ENCODE assay signal across 25 cellular contexts in genomic region chr5:83924891-83925290, GRCh38.
A peak's percentile ranks its signal among the peaks of the same experiment; 100 is the strongest.
DNase-seq lines count a peak whose midpoint lies in the region; ATAC-seq and TF ChIP-seq lines count a peak whose summit lies in the region.
"Had no signal": no experiment of that assay in that cellular context is flagged by ENCODE, and none has a peak within 500 bp of the region (broad histone marks: within the 10 kb centered on the region; RNA-seq: fewer than 3 reads in every experiment).

No MANE protein-coding gene starts in this region.

- H3K4me3 ChIP-seq in mammary epithelial cell (replicated peaks in 1 of 3; ENCODE audit: insufficient read depth in 1 of 3, low read depth in 2 of 3, low read length in 3 of 3): no peak overlapping the region
- H3K4me3 ChIP-seq in fibroblast of the aortic adventitia (ENCODE audit: low read depth, low read length): no peak overlapping the region
- H3K4me3 ChIP-seq: Peyer's patch, spleen, stomach, upper lobe of right lung had no signal

- 44% methylated on average over 3 of the region's 3 CpGs for WGBS in mammary epithelial cell (ENCODE audit: low coverage, missing lambda C conversion rate)

- TF ChIP-seq CTCF in mammary epithelial cell (conservative IDR thresholded peaks at IDR 0.05 in 1 of 2, IDR thresholded peaks at IDR 0.05 in 1 of 2; ENCODE audit: extremely low read depth in 1 of 2, insufficient read depth in 1 of 2, low read depth in 1 of 2, low read length in 2 of 2): no peak
- TF ChIP-seq CTCF in MCF 10A (IDR thresholded peaks at IDR 0.05; ENCODE audit: unreplicated experiment): no peak
- TF ChIP-seq CTCF in fibroblast of the aortic adventitia (IDR thresholded peaks at IDR 0.05; ENCODE audit: insufficient read depth, low read length): no peak

- in situ Hi-C loops in mammary epithelial cell (cut with MboI; ENCODE audit: low sequenced_read_pairs in 2 of 2): no loop called here

- H3K9me3 ChIP-seq in mammary epithelial cell (replicated peaks; ENCODE audit: insufficient read depth, low read length): no peaks in the 10 kb centered on the region
- H3K9me3 ChIP-seq: neutrophil, upper lobe of right lung had no signal

- DNase-seq in mammary epithelial cell (peak; percentile 48), MCF 10A (ENCODE audit: unreplicated experiment) (no peak), SW480 (ENCODE audit: low spot score) (peak; percentile 5), fibroblast of the aortic adventitia (ENCODE audit: low read depth) (peak; percentile 75), head of caudate nucleus (no peak), GF-D8 (lab: John Stamatoyannopoulos, UW) (no peak)
- no peak for DNase-seq in activated naive CD4-positive, alpha-beta T cell treated with anti-CD3 and anti-CD28 coated beads, Interleukin-2, amount 50 U/mL, for 72 hours (ENCODE audit: low spot score in 2 of 2)
- DNase-seq: activated CD4-positive, alpha-beta T cell treated with anti-CD3 and anti-CD28 coated beads for 1 hour; activated CD8-positive, alpha-beta memory T cell treated with anti-CD3 and anti-CD28 coated beads for 24 hours; activated naive CD4-positive, alpha-beta T cell treated with anti-CD3 and anti-CD28 coated beads, Interleukin-2, amount 10 ng/mL, durations not matched to agents 7 days and 5 days; activated T-cell treated with anti-CD3 and anti-CD28 coated beads, Interleukin-2, amount 50 U/mL, for 4 hours; endodermal cell; GOT3; immature natural killer cell; KBM-7; NCI-H2029 treated with DMSO at 0.1 percent for 48 hours; NK-92 treated with Interleukin-12 subunit alpha and Interleukin-12 subunit beta, amount 100 ng/mL, for 24 hours; Peyer's patch; spleen; stimulated activated CD4-positive, alpha-beta T cell treated with anti-CD3 and anti-CD28 coated beads, Interleukin-4, amount 100 ng/mL, for 24 hours; stomach; upper lobe of right lung had no signal

- POLR2A ChIA-PET in MCF 10A (lab: Yijun Ruan, JAX): no interaction called here

- H3K79me2 ChIP-seq in mammary epithelial cell (ENCODE audit: insufficient read depth, low read length): no peaks in the 10 kb centered on the region

- H3K27ac Mint-ChIP-seq in MCF 10A (ENCODE audit: low read depth, unreplicated experiment): no peak overlapping the region
- H3K27ac Mint-ChIP-seq in activated naive CD4-positive, alpha-beta T cell treated with anti-CD3 and anti-CD28 coated beads, Interleukin-2, amount 50 U/mL, for 72 hours: no peak overlapping the region
- H3K27ac Mint-ChIP-seq in stimulated activated memory B cell treated with anti-CD40 and anti-IgM and Interleukin-4, amounts not matched to agents 10 μg/mL and 1 μg/mL and 100 μg/mL, for 72 hours: no peak overlapping the region
- H3K27ac Mint-ChIP-seq: activated naive CD4-positive, alpha-beta T cell treated with anti-CD3 and anti-CD28 coated beads, Interleukin-2, amount 10 ng/mL, durations not matched to agents 7 days and 5 days; immature natural killer cell had no signal

- no peak for ATAC-seq in activated naive CD4-positive, alpha-beta T cell treated with anti-CD3 and anti-CD28 coated beads, Interleukin-2, amount 50 U/mL, for 72 hours
- no peak for ATAC-seq in stimulated activated memory B cell treated with anti-CD40 and anti-IgM and Interleukin-4, amounts not matched to agents 10 μg/mL and 1 μg/mL and 100 μg/mL, for 72 hours
- ATAC-seq: activated T-cell treated with anti-CD3 and anti-CD28 coated beads, Interleukin-2, amount 50 U/mL, for 4 hours; upper lobe of right lung had no signal

- intact Hi-C loops in mammary epithelial cell (cut with micrococcal nuclease) (no loop called here), MCF 10A (cut with micrococcal nuclease) (no loop called here), head of caudate nucleus (cut with DNase I) (loop anchor here (10.0 kb wide), 1 partner anchor 460 kb away; the partner anchor contains the start of gene EDIL3)

- H3K4me1 ChIP-seq in mammary epithelial cell (ENCODE audit: insufficient read depth, low read length): peaks cover 32% of the 10 kb centered on the region
- H3K4me1 ChIP-seq: Peyer's patch, spleen, stomach had no signal

- peaks cover 4% of the 10 kb centered on the region for H3K4me1 Mint-ChIP-seq in MCF 10A (ENCODE audit: insufficient read depth, unreplicated experiment)
- H3K4me1 Mint-ChIP-seq in stimulated activated memory B cell treated with anti-CD40 and anti-IgM and Interleukin-4, amounts not matched to agents 10 μg/mL and 1 μg/mL and 100 μg/mL, for 72 hours: no peaks in the 10 kb centered on the region
- H3K4me1 Mint-ChIP-seq: activated naive CD4-positive, alpha-beta T cell treated with anti-CD3 and anti-CD28 coated beads, Interleukin-2, amount 10 ng/mL, durations not matched to agents 7 days and 5 days; immature natural killer cell had no signal

- no peaks in the 10 kb centered on the region for H3K36me3 Mint-ChIP-seq in MCF 10A (ENCODE audit: insufficient read depth, unreplicated experiment)
- H3K36me3 Mint-ChIP-seq in activated naive CD4-positive, alpha-beta T cell treated with anti-CD3 and anti-CD28 coated beads, Interleukin-2, amount 50 U/mL, for 72 hours: no peaks in the 10 kb centered on the region
- no peaks in the 10 kb centered on the region for H3K36me3 Mint-ChIP-seq in stimulated activated memory B cell treated with anti-CD40 and anti-IgM and Interleukin-4, amounts not matched to agents 10 μg/mL and 1 μg/mL and 100 μg/mL, for 72 hours
- H3K36me3 Mint-ChIP-seq: activated naive CD4-positive, alpha-beta T cell treated with anti-CD3 and anti-CD28 coated beads, Interleukin-2, amount 10 ng/mL, durations not matched to agents 7 days and 5 days; immature natural killer cell had no signal

- CTCF ChIA-PET in mammary epithelial cell (lab: Charles Lee; ENCODE audit: low non-redundant PET) (interaction anchor here (0.6 kb wide), 1 partner anchor 874 kb away, joined by 3 read pairs; no protein-coding TSS in a partner anchor), MCF 10A (lab: Yijun Ruan, JAX) (interaction anchor here (1.2 kb wide), 1 partner anchor 11 kb away, joined by 4 read pairs; no protein-coding TSS in a partner anchor)

- H4K20me1 ChIP-seq in mammary epithelial cell (ENCODE audit: insufficient read depth, low read length): no peaks in the 10 kb centered on the region

- peak overlapping the region; percentile 58 for H3K4me2 ChIP-seq in mammary epithelial cell (ENCODE audit: insufficient read depth, low read depth, low read length)

- BruUV-seq in mammary epithelial cell (replicated peaks; lab: Mats Ljungman, UMichigan) (no TSS peak), MCF 10A (replicated peaks; lab: Mats Ljungman, UMichigan) (no TSS peak)

- no peaks in the 10 kb centered on the region for H3K36me3 ChIP-seq in mammary epithelial cell (ENCODE audit: insufficient read depth, low read length)
- H3K36me3 ChIP-seq: neutrophil, Peyer's patch, spleen, stomach, upper lobe of right lung had no signal

- H2AFZ ChIP-seq in mammary epithelial cell (ENCODE audit: low read depth, low read length): peak overlapping the region; percentile 47

- dilution Hi-C loops in mammary epithelial cell (cut with HindIII; ENCODE audit: low sequenced_read_pairs): no loop called here

- H3K27ac ChIP-seq in mammary epithelial cell (ENCODE audit: insufficient read depth, low read depth, low read length): peak overlapping the region; percentile 55
- H3K27ac ChIP-seq: 22Rv1, neutrophil, Peyer's patch, spleen, stomach, upper lobe of right lung had no signal

- no peaks in the 10 kb centered on the region for H3K9me3 Mint-ChIP-seq in MCF 10A (ENCODE audit: unreplicated experiment)
- H3K9me3 Mint-ChIP-seq in activated naive CD4-positive, alpha-beta T cell treated with anti-CD3 and anti-CD28 coated beads, Interleukin-2, amount 50 U/mL, for 72 hours: no peaks in the 10 kb centered on the region
- peaks cover 4% of the 10 kb centered on the region for H3K9me3 Mint-ChIP-seq in stimulated activated memory B cell treated with anti-CD40 and anti-IgM and Interleukin-4, amounts not matched to agents 10 μg/mL and 1 μg/mL and 100 μg/mL, for 72 hours
- H3K9me3 Mint-ChIP-seq: activated naive CD4-positive, alpha-beta T cell treated with anti-CD3 and anti-CD28 coated beads, Interleukin-2, amount 10 ng/mL, durations not matched to agents 7 days and 5 days; activated T-cell treated with anti-CD3 and anti-CD28 coated beads, Interleukin-2, amount 50 U/mL, for 4 hours had no signal

- no peaks in the 10 kb centered on the region for H3K27me3 ChIP-seq in mammary epithelial cell (ENCODE audit: insufficient read depth, low read length)
- H3K27me3 ChIP-seq: neutrophil, Peyer's patch, spleen, stomach, upper lobe of right lung had no signal

- H3K27me3 Mint-ChIP-seq in MCF 10A (ENCODE audit: insufficient read depth, unreplicated experiment): peaks cover 75% of the 10 kb centered on the region
- H3K27me3 Mint-ChIP-seq in stimulated activated memory B cell treated with anti-CD40 and anti-IgM and Interleukin-4, amounts not matched to agents 10 μg/mL and 1 μg/mL and 100 μg/mL, for 72 hours: no peaks in the 10 kb centered on the region

- H3K9ac ChIP-seq in mammary epithelial cell (ENCODE audit: insufficient read depth, low read length): no peak overlapping the region

- H3K4me3 Mint-ChIP-seq in MCF 10A (ENCODE audit: unreplicated experiment): no peak overlapping the region
- H3K4me3 Mint-ChIP-seq in stimulated activated memory B cell treated with anti-CD40 and anti-IgM and Interleukin-4, amounts not matched to agents 10 μg/mL and 1 μg/mL and 100 μg/mL, for 72 hours: no peak overlapping the region
- H3K4me3 Mint-ChIP-seq: activated naive CD4-positive, alpha-beta T cell treated with anti-CD3 and anti-CD28 coated beads, Interleukin-2, amount 10 ng/mL, durations not matched to agents 7 days and 5 days; activated T-cell treated with anti-CD3 and anti-CD28 coated beads, Interleukin-2, amount 50 U/mL, for 4 hours; endodermal cell; immature natural killer cell had no signal

Comparison
In these comparisons a context has a peak if more than half of its experiments do, and no peak if none do; other contexts are left out.
1. DNase-seq: peak in mammary epithelial cell (single experiment), SW480 (single experiment) and fibroblast of the aortic adventitia (single experiment); none in MCF 10A (single experiment), head of caudate nucleus (0 of 42), activated naive CD4-positive, alpha-beta T cell treated with anti-CD3 and anti-CD28 coated beads, Interleukin-2, amount 50 U/mL, for 72 hours (0 of 2) and GF-D8 (single experiment).